23 cellular contexts compared by ENCODE assay signal in the genomic region with DNA sequence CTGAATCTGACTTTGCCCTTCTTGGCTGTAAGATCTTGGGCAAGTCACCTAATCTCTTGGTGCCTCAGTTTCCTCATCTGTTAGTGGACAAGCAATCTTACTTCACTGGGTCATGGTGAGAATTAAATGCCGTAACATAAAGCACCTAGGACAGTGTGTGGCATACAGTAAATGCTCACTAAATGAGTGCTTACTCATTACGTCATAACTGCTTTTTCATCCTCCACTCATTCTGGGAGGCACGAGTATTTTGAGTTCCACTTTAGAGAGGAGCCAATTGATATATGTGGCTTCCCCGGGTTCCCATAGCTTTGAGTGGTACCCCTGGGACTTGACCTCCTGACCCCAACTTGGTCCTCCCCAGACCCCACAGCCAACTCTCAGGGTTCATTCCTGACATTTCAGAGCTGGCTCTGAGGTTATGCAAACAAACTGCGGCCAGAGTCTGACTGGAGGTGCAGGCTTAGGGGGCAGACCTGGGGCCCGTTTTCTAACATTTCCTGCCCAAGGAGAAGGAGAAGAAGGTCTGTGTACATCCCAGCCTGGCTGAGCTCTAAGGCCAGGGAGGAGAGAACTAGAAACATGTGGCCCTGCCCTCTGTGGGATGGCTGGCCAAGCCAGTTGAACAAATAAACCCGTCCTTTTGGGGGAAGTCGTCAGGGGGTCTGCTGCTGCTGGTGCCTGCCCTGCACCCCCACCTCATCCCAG. TPM values are rescaled to one million over a fixed set of nuclear protein-coding genes. Genes with fewer than 3 reads are reported as not detected.
DNase-seq lines count a peak whose midpoint lies in the region; ATAC-seq and TF ChIP-seq lines count a peak whose summit lies in the region.
"Had no signal": no experiment of that assay in that cellular context is flagged by ENCODE, and none has a peak within 500 bp of the region (broad histone marks: within the 10 kb centered on the region; RNA-seq: fewer than 3 reads in every experiment).

No MANE protein-coding gene starts in this region.

- peaks cover 13% of the 10 kb centered on the region for H3K27me3 Mint-ChIP-seq in activated T-helper 17 cell treated with anti-CD3 and anti-CD28 coated beads, Interleukin-2, amount 50 U/mL, for 72 hours

- H3K4me1 ChIP-seq in IMR-90 (ENCODE audit: control insufficient read depth, insufficient read depth, low read length) (peaks cover 13% of the 10 kb centered on the region; the same call in 1 of the 2 replicates), osteoblast (ENCODE audit: insufficient read depth, low read length) (peaks cover 44% of the 10 kb centered on the region), aorta (ENCODE audit: control insufficient read depth in 1 of 2, insufficient read depth in 2 of 2, low read length in 2 of 2) (no peaks in the 10 kb centered on the region)
- H3K4me1 ChIP-seq: BE2C, right lobe of liver, transverse colon had no signal

- H3K18ac ChIP-seq in IMR-90 (ENCODE audit: low read depth, low read length), result peak overlapping the region; percentile 5; the same call in 1 of the 2 replicates

- H4K20me1 ChIP-seq in IMR-90 (ENCODE audit: insufficient read depth, low read length) (no peaks in the 10 kb centered on the region), osteoblast (ENCODE audit: insufficient read depth, low read length) (no peaks in the 10 kb centered on the region)

- H3K27ac ChIP-seq in IMR-90 (ENCODE audit: insufficient read depth, low read length), result peak overlapping the region; percentile 90
- H3K27ac ChIP-seq in osteoblast (ENCODE audit: low read depth, low read length), result peak overlapping the region; percentile 91
- H3K27ac ChIP-seq in aorta (ENCODE audit: low read depth in 1 of 2, low read length in 2 of 2), result no peak overlapping the region
- H3K27ac ChIP-seq: KMS-11, right lobe of liver, transverse colon had no signal

- in situ Hi-C loops in IMR-90 (cut with MboI; ENCODE audit: low sequenced_read_pairs), result no loop called here

- dilution Hi-C loops in IMR-90 (cut with HindIII; ENCODE audit: low sequenced_read_pairs, unreplicated experiment), result no loop called here

- intact Hi-C loops in IMR-90 (cut with micrococcal nuclease), result loop anchor here (1.0 kb wide), 2 partner anchors 25 to 77 kb away; partner anchors contain the start of gene FAM110A
- intact Hi-C loops in aorta (cut with DNase I), result no loop called here

- H2BK20ac ChIP-seq in IMR-90 (ENCODE audit: low read depth, low read length), result no peak overlapping the region; the same call in 1 of the 2 replicates

- no peak overlapping the region for H3K4me3 Mint-ChIP-seq in activated T-helper 17 cell treated with anti-CD3 and anti-CD28 coated beads, Interleukin-2, amount 50 U/mL, for 72 hours
- H3K4me3 Mint-ChIP-seq: activated CD4-positive, alpha-beta T cell treated with anti-CD3 and anti-CD28 coated beads, Interleukin-2, amount 10 ng/mL, durations not matched to agents 7 days and 5 days; activated naive CD8-positive, alpha-beta T cell treated with anti-CD3 and anti-CD28 coated beads, Interleukin-2, amount 10 ng/mL, durations not matched to agents 7 days and 5 days; brain; dendritic cell treated with granulocyte-macrophage colony-stimulating factor and Interleukin-4, amounts not matched to agents 40 ng/mL and 50 ng/mL, for 4 days; stimulated activated naive B cell treated with anti-CD40 and anti-IgM and Interleukin-4, amounts not matched to agents 10 μg/mL and 1 μg/mL and 100 μg/mL, for 72 hours; T-cell had no signal

- H3K23ac ChIP-seq in IMR-90 (ENCODE audit: low read depth, low read length), result no peak overlapping the region

- no peak overlapping the region for H3K4ac ChIP-seq in IMR-90 (ENCODE audit: low read depth, low read length)

- no peaks in the 10 kb centered on the region for H3K36me3 Mint-ChIP-seq in activated T-helper 17 cell treated with anti-CD3 and anti-CD28 coated beads, Interleukin-2, amount 50 U/mL, for 72 hours (ENCODE audit: low read depth)
- H3K36me3 Mint-ChIP-seq: activated naive CD8-positive, alpha-beta T cell treated with anti-CD3 and anti-CD28 coated beads, Interleukin-2, amount 10 ng/mL, durations not matched to agents 7 days and 5 days; brain; stimulated activated naive B cell treated with anti-CD40 and anti-IgM and Interleukin-4, amounts not matched to agents 10 μg/mL and 1 μg/mL and 100 μg/mL, for 72 hours; T-cell had no signal

- H2BK15ac ChIP-seq in IMR-90 (ENCODE audit: low read depth, low read length), result 0 out of 3 replicates have a peak overlapping the region, but pooled peaks have one; percentile 44

- no peak for TF ChIP-seq CTCF in IMR-90 (conservative IDR thresholded peaks at IDR 0.05; ENCODE audit: low read depth, low read length)
- TF ChIP-seq CTCF in fibroblast of the aortic adventitia (IDR thresholded peaks at IDR 0.05; ENCODE audit: insufficient read depth, low read length), result no peak
- no peak for TF ChIP-seq CTCF in osteoblast (IDR thresholded peaks at IDR 0.05; ENCODE audit: extremely low read depth, low read depth, low read length)

- no peaks in the 10 kb centered on the region for H3K9me3 Mint-ChIP-seq in activated T-helper 17 cell treated with anti-CD3 and anti-CD28 coated beads, Interleukin-2, amount 50 U/mL, for 72 hours
- H3K9me3 Mint-ChIP-seq: activated CD4-positive, alpha-beta T cell treated with anti-CD3 and anti-CD28 coated beads, Interleukin-2, amount 10 ng/mL, durations not matched to agents 7 days and 5 days; activated naive CD8-positive, alpha-beta T cell treated with anti-CD3 and anti-CD28 coated beads, Interleukin-2, amount 10 ng/mL, durations not matched to agents 7 days and 5 days; activated T-helper 2 cell treated with anti-CD3 and anti-CD28 coated beads, Interferon-gamma antibody, Interleukin-2, Interleukin-4, amounts not matched to agents 10 μg/mL and 5 μg/mL and 100 μg/mL, durations not matched to agents 14 hours and 24 hours and 36 hours; dendritic cell treated with granulocyte-macrophage colony-stimulating factor and Interleukin-4, amounts not matched to agents 40 ng/mL and 50 ng/mL, for 4 days; stimulated activated naive B cell treated with anti-CD40 and anti-IgM and Interleukin-4, amounts not matched to agents 10 μg/mL and 1 μg/mL and 100 μg/mL, for 72 hours; T-cell had no signal

- H3K36me3 ChIP-seq in IMR-90 (ENCODE audit: control insufficient read depth, insufficient read depth, low read length) (no peaks in the 10 kb centered on the region), osteoblast (ENCODE audit: insufficient read depth, low read length) (no peaks in the 10 kb centered on the region), aorta (ENCODE audit: control insufficient read depth in 1 of 2, insufficient read depth in 2 of 2, low read length in 1 of 2) (no peaks in the 10 kb centered on the region)
- H3K36me3 ChIP-seq: BE2C, heart right ventricle, right lobe of liver, transverse colon had no signal

- no peak overlapping the region for H2AK9ac ChIP-seq in IMR-90 (replicated peaks; ENCODE audit: low read depth, low read length, poor library complexity)

- POLR2A ChIA-PET in IMR-90 (lab: Charles Lee; ENCODE audit: unreplicated experiment), result no interaction called here

- peak overlapping the region; percentile 1; the same call in 1 of the 2 replicates for H4K91ac ChIP-seq in IMR-90 (ENCODE audit: insufficient read depth, low read depth, low read length)

- H3K14ac ChIP-seq in IMR-90 (replicated peaks; ENCODE audit: low read depth, low read length), result no peak overlapping the region

- no peaks in the 10 kb centered on the region for H3K4me1 Mint-ChIP-seq in activated T-helper 17 cell treated with anti-CD3 and anti-CD28 coated beads, Interleukin-2, amount 50 U/mL, for 72 hours
- H3K4me1 Mint-ChIP-seq: activated CD4-positive, alpha-beta T cell treated with anti-CD3 and anti-CD28 coated beads, Interleukin-2, amount 10 ng/mL, durations not matched to agents 7 days and 5 days had no signal

- no peak overlapping the region for H2BK120ac ChIP-seq in IMR-90 (ENCODE audit: low read depth, low read length)

- peak overlapping the region; percentile 28; the same call in 1 of the 2 replicates for H4K5ac ChIP-seq in IMR-90 (ENCODE audit: low read depth, low read length)

- no peak for TF ChIP-seq POLR2A in IMR-90 (IDR thresholded peaks at IDR 0.05; ENCODE audit: low read depth, low read length)

- DNase-seq in IMR-90 (no peak), fibroblast of the aortic adventitia (ENCODE audit: low read depth) (peak; percentile 15), osteoblast (ENCODE audit: insufficient read length, low spot score, missing footprints) (peak; percentile 65), aorta (peak in 1 of 2 donors; percentile 50), activated gamma-delta T cell treated with Interleukin-2 at 50 U/mL for 16 hours (no peak)
- DNase-seq: activated CD4-positive, alpha-beta T cell treated with anti-CD3 and anti-CD28 coated beads, Interleukin-2, amount 10 ng/mL, durations not matched to agents 7 days and 5 days; activated naive CD8-positive, alpha-beta T cell treated with anti-CD3 and anti-CD28 coated beads, Interleukin-2, amount 10 ng/mL, durations not matched to agents 7 days and 5 days; BE2C; Calu3; heart right ventricle; NCI-H2029; occipital lobe; PC-3; stimulated activated naive B cell treated with anti-CD40 and anti-IgM and Interleukin-4, amounts not matched to agents 10 μg/mL and 1 μg/mL and 100 μg/mL, for 72 hours; T-cell; transverse colon had no signal

- no peaks in the 10 kb centered on the region for H3K9me1 ChIP-seq in IMR-90 (ENCODE audit: insufficient read depth, low read length)

- peak; percentile 66 for ATAC-seq in IMR-90 (ENCODE audit: low read depth)
- peak; percentile 66 for ATAC-seq in aorta (ENCODE audit: low FRiP score)
- ATAC-seq in GM18517 (IDR thresholded peaks at IDR 0.05; ENCODE audit: unreplicated experiment), result no peak
- no peak for ATAC-seq in activated T-helper 17 cell treated with anti-CD3 and anti-CD28 coated beads, Interleukin-2, amount 50 U/mL, for 72 hours (replicated peaks)
- ATAC-seq: PC-3; right lobe of liver; stimulated activated naive B cell treated with anti-CD40 and anti-IgM and Interleukin-4, amounts not matched to agents 10 μg/mL and 1 μg/mL and 100 μg/mL, for 72 hours; T-cell had no signal

- H3K27ac Mint-ChIP-seq in activated T-helper 17 cell treated with anti-CD3 and anti-CD28 coated beads, Interleukin-2, amount 50 U/mL, for 72 hours, result no peak overlapping the region
- H3K27ac Mint-ChIP-seq: activated CD4-positive, alpha-beta T cell treated with anti-CD3 and anti-CD28 coated beads, Interleukin-2, amount 10 ng/mL, durations not matched to agents 7 days and 5 days; activated naive CD8-positive, alpha-beta T cell treated with anti-CD3 and anti-CD28 coated beads, Interleukin-2, amount 10 ng/mL, durations not matched to agents 7 days and 5 days; activated T-helper 2 cell treated with anti-CD3 and anti-CD28 coated beads, Interferon-gamma antibody, Interleukin-2, Interleukin-4, amounts not matched to agents 10 μg/mL and 5 μg/mL and 100 μg/mL, durations not matched to agents 14 hours and 24 hours and 36 hours; dendritic cell treated with granulocyte-macrophage colony-stimulating factor and Interleukin-4, amounts not matched to agents 40 ng/mL and 50 ng/mL, for 4 days; stimulated activated naive B cell treated with anti-CD40 and anti-IgM and Interleukin-4, amounts not matched to agents 10 μg/mL and 1 μg/mL and 100 μg/mL, for 72 hours; T-cell had no signal

- no peak overlapping the region for H2BK5ac ChIP-seq in IMR-90 (ENCODE audit: low read depth, low read length, poor library complexity, severe bottlenecking)

- H3K27me3 ChIP-seq in IMR-90 (ENCODE audit: control insufficient read depth, insufficient read depth, low read length) (no peaks in the 10 kb centered on the region; the same call in 1 of the 2 replicates), osteoblast (ENCODE audit: insufficient read depth, low read length) (no peaks in the 10 kb centered on the region), aorta (ENCODE audit: control insufficient read depth in 1 of 2, insufficient read depth in 2 of 2, low read length in 1 of 2) (no peaks in the 10 kb centered on the region)
- H3K27me3 ChIP-seq: BE2C, right lobe of liver had no signal

- no peak overlapping the region for H3K9ac ChIP-seq in IMR-90 (ENCODE audit: low read depth, low read length)
- H3K9ac ChIP-seq: KMS-11 had no signal

- CTCF ChIA-PET in IMR-90 (lab: Yijun Ruan, JAX), result no interaction called here

- H3K9me3 ChIP-seq in IMR-90 (ENCODE audit: control insufficient read depth, insufficient read depth, low read length) (no peaks in the 10 kb centered on the region), osteoblast (ENCODE audit: low read depth, low read length) (no peaks in the 10 kb centered on the region), aorta (ENCODE audit: control insufficient read depth, low read length) (no peaks in the 10 kb centered on the region)
- H3K9me3 ChIP-seq: BE2C, heart right ventricle, right lobe of liver, transverse colon had no signal

- H3K4me2 ChIP-seq in IMR-90 (ENCODE audit: low read depth, low read length) (peak overlapping the region; percentile 48; the same call in 1 of the 2 replicates), osteoblast (ENCODE audit: insufficient read depth, low read length) (peak overlapping the region; percentile 81)
- H3K4me2 ChIP-seq: KMS-11 had no signal

- H3K79me2 ChIP-seq in osteoblast (ENCODE audit: insufficient read depth, low read length), result no peaks in the 10 kb centered on the region

- no peaks in the 10 kb centered on the region for H3K79me1 ChIP-seq in IMR-90 (ENCODE audit: low read depth in 1 of 2, low read length in 2 of 2)

- H3K4me3 ChIP-seq in IMR-90 (ENCODE audit: insufficient read depth, low read depth, low read length) (no peak overlapping the region), fibroblast of the aortic adventitia (ENCODE audit: low read depth, low read length) (no peak overlapping the region), osteoblast (ENCODE audit: insufficient read depth, low read length) (peak overlapping the region; percentile 56), aorta (ENCODE audit: low read length in 2 of 2) (no peak overlapping the region)
- H3K4me3 ChIP-seq: heart right ventricle, right lobe of liver, transverse colon had no signal

- WGBS in IMR-90 (ENCODE audit: extremely low coverage in 2 of 2, insufficient read length in 1 of 2), 2 experiments, result no CpG with 5 or more reads among the region's 8 CpGs
- WGBS in aorta, 2 donors, result 31 to 40% methylated on average over 8 of the region's 8 CpGs

- H2AFZ ChIP-seq in IMR-90 (replicated peaks; ENCODE audit: low read length, poor library complexity), result no peak overlapping the region
- peak overlapping the region; percentile 83 for H2AFZ ChIP-seq in osteoblast (ENCODE audit: low read length)

- H2AK5ac ChIP-seq in IMR-90 (ENCODE audit: low read depth, low read length), result no peak overlapping the region

- H3K56ac ChIP-seq in IMR-90 (ENCODE audit: extremely low read depth, insufficient read depth, low read length), result no peak overlapping the region

- H4K8ac ChIP-seq in IMR-90 (ENCODE audit: low read depth in 2 of 2, low read length in 2 of 2), result 0 out of 4 replicates have a peak overlapping the region, but pooled peaks of 1 of the 2 experiments have one; percentile 55

- no TSS peak for BruUV-seq in IMR-90 (replicated peaks; lab: Mats Ljungman, UMichigan)

- TF ChIP-seq RAD21 in IMR-90 (IDR thresholded peaks at IDR 0.05; ENCODE audit: low read length), result no peak

RNA-seq across cellular contexts. Expression of gene ANGPT4, which starts 5.8 kb away (rescaled TPM):
- total RNA-seq in IMR-90 (2012; rRNA removed) (not detected in 2 replicates), fibroblast of the aortic adventitia (ENCODE audit: low replicate concordance) (not detected in 2 replicates), osteoblast (under 0.01 TPM in 2 replicates), aorta (under 1 TPM; 0.19 to 0.33 TPM)
- polyA plus RNA-seq in IMR-90 (2012; rRNA removed) (not detected in 2 replicates), aorta (under 1 TPM in 1 of 2 donors, not detected in 1; 0.72 TPM)
- not detected in 2 replicates for polyA plus RNA-seq in IMR-90 (2012; cell fraction: cytosol; rRNA removed)
- 0.01 TPM in 1 of 2 replicates, not detected in the other for polyA plus RNA-seq in IMR-90 (2012; cell fraction: nucleus; rRNA removed; ENCODE audit: low replicate concordance)
- under 1 TPM in 1 of 2 donors, not detected in 1; 0.06 TPM for total RNA-seq in activated T-helper 17 cell treated with anti-CD3 and anti-CD28 coated beads, Interleukin-2, amount 50 U/mL, for 72 hours
- total RNA-seq: activated CD4-positive, alpha-beta T cell treated with anti-CD3 and anti-CD28 coated beads, Interleukin-2, amount 10 ng/mL, durations not matched to agents 7 days and 5 days; activated naive CD8-positive, alpha-beta T cell treated with anti-CD3 and anti-CD28 coated beads, Interleukin-2, amount 10 ng/mL, durations not matched to agents 7 days and 5 days; activated T-helper 2 cell treated with anti-CD3 and anti-CD28 coated beads, Interferon-gamma antibody, Interleukin-2, Interleukin-4, amounts not matched to agents 10 μg/mL and 5 μg/mL and 100 μg/mL, durations not matched to agents 14 hours and 24 hours and 36 hours; Calu3; occipital lobe; PC-3; T-cell had no signal

Comparison
In these comparisons a context has a peak if more than half of its experiments do, and no peak if none do; other contexts are left out.
1. ATAC-seq: peak in IMR-90 (single experiment) and aorta (single experiment); none in GM18517 (single experiment) and activated T-helper 17 cell treated with anti-CD3 and anti-CD28 coated beads, Interleukin-2, amount 50 U/mL, for 72 hours (single experiment).
2. DNase-seq: peak in fibroblast of the aortic adventitia (single experiment) and osteoblast (single experiment); none in IMR-90 (single experiment) and activated gamma-delta T cell treated with Interleukin-2 at 50 U/mL for 16 hours (single experiment).
3. H3K27ac ChIP-seq: peak in IMR-90 (single experiment) and osteoblast (single experiment); none in aorta (0 of 2).